In genomic region chr6:82365011-82365751, GRCh38 we compare ENCODE assay signal across 8 cellular contexts. TPM values are rescaled to one million over a fixed set of nuclear protein-coding genes. Genes with fewer than 3 reads are reported as not detected.
DNase-seq lines count a peak whose midpoint lies in the region; ATAC-seq and TF ChIP-seq lines count a peak whose summit lies in the region.

No MANE protein-coding gene starts in this region.

- DNase-seq in WTC11 (ENCODE audit: low spot score) (peak; percentile 56), fibroblast of villous mesenchyme (ENCODE audit: low read depth) (peak; percentile 35), neural crest cell (ENCODE audit: low read depth, low spot score) (peak; percentile 44), putamen (ENCODE audit: low spot score) (no peak), AML-193 (lab: John Stamatoyannopoulos, UW) (no peak)

- H3K4me3 ChIP-seq in GM08714 (ENCODE audit: low read length) (peak overlapping the region; percentile 53), fibroblast of villous mesenchyme (ENCODE audit: low read depth, low read length) (peak overlapping the region; percentile 88)

- ATAC-seq in HG02798 (IDR thresholded peaks at IDR 0.05; ENCODE audit: poor library complexity, unreplicated experiment) (peak; percentile 34), WTC11 (peak; percentile 21), GM19324 (IDR thresholded peaks at IDR 0.05; ENCODE audit: low FRiP score, unreplicated experiment) (no peak)

- POLR2A ChIA-PET in WTC11 (lab: Charles Lee), result interaction anchor here (0.8 to 1.1 kb wide), 3 partner anchors 51 to 700 kb away, joined by 3 to 4 read pairs (median 3); no protein-coding TSS in a partner anchor

- H3K4me3 Mint-ChIP-seq in WTC11 (peak overlapping the region; percentile 85), neural crest cell (peak overlapping the region; percentile 90)

- CTCF ChIA-PET in WTC11 (lab: Charles Lee), result interaction anchor here (0.9 to 2.1 kb wide), 6 partner anchors 36 to 703 kb away, joined by 3 to 10 read pairs (median 3); partner anchors contain the start of genes DOP1A and UBE3D

- no peaks in the 10 kb centered on the region for H3K9me3 Mint-ChIP-seq in WTC11
- no peaks in the 10 kb centered on the region for H3K9me3 Mint-ChIP-seq in neural crest cell

- H3K4me1 Mint-ChIP-seq in WTC11 (peaks cover 33% of the 10 kb centered on the region), neural crest cell (peaks cover 29% of the 10 kb centered on the region)

- peak overlapping the region; percentile 80 for H3K27ac Mint-ChIP-seq in WTC11
- H3K27ac Mint-ChIP-seq in neural crest cell (ENCODE audit: unreplicated experiment), result no peak overlapping the region

- H3K27me3 Mint-ChIP-seq in WTC11 (ENCODE audit: low read depth) (peaks cover 3% of the 10 kb centered on the region; the same call in 1 of the 2 replicates), neural crest cell (ENCODE audit: low read depth) (peaks cover 52% of the 10 kb centered on the region)

- H3K36me3 Mint-ChIP-seq in WTC11 (peaks cover 8% of the 10 kb centered on the region), neural crest cell (ENCODE audit: low read depth) (no peaks in the 10 kb centered on the region)

- TF ChIP-seq CTCF in WTC11 (IDR thresholded peaks at IDR 0.05) (no peak), fibroblast of villous mesenchyme (IDR thresholded peaks at IDR 0.05; ENCODE audit: insufficient read depth, low read depth, low read length) (peak; percentile 16), neural crest cell (conservative IDR thresholded peaks at IDR 0.05) (peak; percentile 57)

TF ChIP-seq in WTC11, 78 proteins besides CTCF, POLR2A, EP300 and RAD21 (continues in another document):
- TF ChIP-seq ZSCAN18 (CRISPR knock-in tag; IDR thresholded peaks at IDR 0.05) (no peak), ZBTB43 (CRISPR knock-in tag; IDR thresholded peaks at IDR 0.05) (peak; percentile 76), ZNF532 (CRISPR knock-in tag; IDR thresholded peaks at IDR 0.05; ENCODE audit: borderline replicate concordance) (no peak), ZNF317 (CRISPR knock-in tag; IDR thresholded peaks at IDR 0.05; ENCODE audit: borderline replicate concordance, low read depth) (no peak), ERG (CRISPR knock-in tag; IDR thresholded peaks at IDR 0.05) (no peak), ZBTB21 (CRISPR knock-in tag; IDR thresholded peaks at IDR 0.05; ENCODE audit: borderline replicate concordance) (peak; percentile 61; the same call in 1 of the 2 replicates), OVOL2 (CRISPR knock-in tag; IDR thresholded peaks at IDR 0.05; ENCODE audit: borderline replicate concordance) (no peak), MXD4 (CRISPR knock-in tag; IDR thresholded peaks at IDR 0.05; ENCODE audit: borderline replicate concordance) (no peak), JUN (CRISPR knock-in tag; IDR thresholded peaks at IDR 0.05) (peak; percentile 27; the same call in 1 of the 2 replicates), SMAD4 (CRISPR knock-in tag; IDR thresholded peaks at IDR 0.05) (no peak), SMAD3 (CRISPR knock-in tag; IDR thresholded peaks at IDR 0.05; ENCODE audit: borderline replicate concordance) (no peak), RORB (CRISPR knock-in tag; IDR thresholded peaks at IDR 0.05) (no peak), NR3C1 (CRISPR knock-in tag; conservative IDR thresholded peaks at IDR 0.05; ENCODE audit: low read depth) (0 out of 2 replicates have a peak, but pooled peaks have one; percentile 64), CREM (CRISPR knock-in tag; IDR thresholded peaks at IDR 0.05) (no peak), FOXP4 (CRISPR knock-in tag; IDR thresholded peaks at IDR 0.05) (0 out of 2 replicates have a peak, but pooled peaks have one; percentile 57), JAZF1 (CRISPR knock-in tag; IDR thresholded peaks at IDR 0.05) (no peak), KAT7 (CRISPR knock-in tag; IDR thresholded peaks at IDR 0.05; ENCODE audit: borderline replicate concordance) (peak; percentile 87; the same call in 1 of the 2 replicates), USF1 (CRISPR knock-in tag; IDR thresholded peaks at IDR 0.05) (no peak)

RNA-seq across cellular contexts. Expression of gene TPBG, which starts 1.6 kb away (rescaled TPM):
- 29.6 to 35.3 TPM (median 30.4 TPM) in 3 replicates for total RNA-seq in WTC11 (2021)
- total RNA-seq in fibroblast of villous mesenchyme, result 47.5 and 67.0 TPM in 2 replicates
- total RNA-seq in neural crest cell, result 21.4 and 22.5 TPM in 2 replicates

Comparison
In these comparisons a context has a peak if more than half of its experiments do, and no peak if none do; other contexts are left out.
1. DNase-seq: peak in WTC11 (single experiment), fibroblast of villous mesenchyme (single experiment) and neural crest cell (single experiment); none in putamen (single experiment) and AML-193 (0 of 2).